Comparison of ENCODE assay signal across 27 cellular contexts in genomic region chr3:74639681-74640080, GRCh38. TPM values are rescaled to one million over a fixed set of nuclear protein-coding genes. Genes with fewer than 3 reads are reported as not detected.
"Had no signal": no experiment of that assay in that cellular context is flagged by ENCODE, and none has a peak within 500 bp of the region (broad histone marks: within the 10 kb centered on the region; RNA-seq: fewer than 3 reads in every experiment).

No MANE protein-coding gene starts in this region.

- H3K9ac ChIP-seq: neural progenitor cell had no signal

- H3K4me3 ChIP-seq: colonic mucosa, esophagus squamous epithelium, gastroesophageal sphincter, heart left ventricle, hepatocyte, lung, neural progenitor cell, psoas muscle, sigmoid colon, skin epidermis, spleen, testis, tibial nerve, upper lobe of left lung had no signal

- H3K27ac ChIP-seq: colonic mucosa, esophagus squamous epithelium, foreskin keratinocyte, gastroesophageal sphincter, heart left ventricle, hepatocyte, neural progenitor cell, psoas muscle, sigmoid colon, skin epidermis, spleen, testis, tibial nerve, upper lobe of left lung had no signal

- DNase-seq: colonic mucosa; effector CD8-positive, alpha-beta T cell; endodermal cell; erythroblast; esophagus squamous epithelium; foreskin keratinocyte; heart left ventricle; kidney; mesenchymal stem cell; naive thymus-derived CD4-positive, alpha-beta T cell; psoas muscle; right cardiac atrium; sigmoid colon; spleen; stimulated activated CD4-positive, alpha-beta T cell treated with anti-CD3 and anti-CD28 coated beads, Interleukin-4, amount 100 ng/mL, for 4 hours; stimulated activated naive CD8-positive, alpha-beta T cell treated with anti-CD3 and anti-CD28 coated beads, Interleukin-15, Interleukin-2, amounts not matched to agents 100 U/mL and 50 U/mL, for 24 hours; substantia nigra; testis; upper lobe of left lung had no signal

- H3K9me3 ChIP-seq: colonic mucosa, esophagus squamous epithelium, gastroesophageal sphincter, heart left ventricle, psoas muscle, sigmoid colon, testis, tibial nerve, upper lobe of left lung had no signal

- H2AFZ ChIP-seq: hepatocyte, neural progenitor cell had no signal

- H3K4me1 ChIP-seq: colonic mucosa, esophagus squamous epithelium, foreskin keratinocyte, neural progenitor cell, psoas muscle, sigmoid colon, tibial nerve, upper lobe of left lung had no signal

- ATAC-seq: foreskin keratinocyte; gastroesophageal sphincter; heart left ventricle; left lobe of liver; naive thymus-derived CD4-positive, alpha-beta T cell; psoas muscle; right cardiac atrium; stimulated activated memory B cell treated with anti-CD40 and anti-IgM and Interleukin-4, amounts not matched to agents 10 μg/mL and 1 μg/mL and 100 μg/mL, for 72 hours; stimulated activated naive CD8-positive, alpha-beta T cell treated with anti-CD3 and anti-CD28 coated beads, Interleukin-15, Interleukin-2, amounts not matched to agents 100 U/mL and 50 U/mL, for 24 hours had no signal

- H3K4me2 ChIP-seq: hepatocyte, neural progenitor cell had no signal

- H3K27me3 ChIP-seq: colonic mucosa, esophagus squamous epithelium, foreskin keratinocyte, gastroesophageal sphincter, heart left ventricle, hepatocyte, neural progenitor cell, sigmoid colon, spleen, testis, tibial nerve, upper lobe of left lung had no signal

- H3K79me2 ChIP-seq: hepatocyte had no signal

- H3K36me3 ChIP-seq: colonic mucosa, esophagus squamous epithelium, gastroesophageal sphincter, heart left ventricle, neural progenitor cell, sigmoid colon, spleen, tibial nerve, upper lobe of left lung had no signal

RNA-seq across cellular contexts. Expression of gene CNTN3, which starts 25.2 kb away (rescaled TPM):
- total RNA-seq: foreskin keratinocyte; naive thymus-derived CD4-positive, alpha-beta T cell had no signal
- polyA plus RNA-seq: naive thymus-derived CD4-positive, alpha-beta T cell had no signal
